Comparison of ENCODE assay signal across 16 cellular contexts in genomic region chr16:12583237-12583897, GRCh38.
A peak's percentile ranks its signal among the peaks of the same experiment; 100 is the strongest.
DNase-seq lines count a peak whose midpoint lies in the region; ATAC-seq and TF ChIP-seq lines count a peak whose summit lies in the region.
"Had no signal": no experiment of that assay in that cellular context is flagged by ENCODE, and none has a peak within 500 bp of the region (broad histone marks: within the 10 kb centered on the region; RNA-seq: fewer than 3 reads in every experiment).

No MANE protein-coding gene starts in this region.

- ATAC-seq in left lobe of liver = no peak
- ATAC-seq in stimulated activated effector memory CD8-positive, alpha-beta T cell treated with anti-CD3 and anti-CD28 coated beads, Interleukin-12 subunit alpha, Interleukin-12 subunit beta, amount 100 ng/mL, for 72 hours = no peak
- no peak for ATAC-seq in CD8-positive, alpha-beta T cell

- H3K27me3 ChIP-seq in suprapubic skin = no peaks in the 10 kb centered on the region
- no peaks in the 10 kb centered on the region for H3K27me3 ChIP-seq in CD8-positive, alpha-beta T cell (ENCODE audit: insufficient read depth, low read length)

- CTCF ChIA-PET in CD8-positive, alpha-beta T cell (lab: Charles Lee) = interaction anchor here (1.3 kb wide), 1 partner anchor 10 kb away, joined by 4 read pairs; no protein-coding TSS in a partner anchor

- no peak for TF ChIP-seq EP300 in suprapubic skin (IDR thresholded peaks at IDR 0.05)

- H3K4me1 Mint-ChIP-seq in stimulated activated effector memory CD8-positive, alpha-beta T cell treated with anti-CD3 and anti-CD28 coated beads, Interleukin-12 subunit alpha, Interleukin-12 subunit beta, amount 100 ng/mL, for 72 hours = no peaks in the 10 kb centered on the region
- no peaks in the 10 kb centered on the region for H3K4me1 Mint-ChIP-seq in CD8-positive, alpha-beta T cell (ENCODE audit: low read depth)

- H3K27me3 Mint-ChIP-seq in CD8-positive, alpha-beta T cell (ENCODE audit: low read depth) = peaks cover 10% of the 10 kb centered on the region
- H3K27me3 Mint-ChIP-seq: CD4-positive, alpha-beta T cell had no signal

- no peak overlapping the region for H3K27ac Mint-ChIP-seq in stimulated activated effector memory CD8-positive, alpha-beta T cell treated with anti-CD3 and anti-CD28 coated beads, Interleukin-12 subunit alpha, Interleukin-12 subunit beta, amount 100 ng/mL, for 72 hours
- H3K27ac Mint-ChIP-seq in CD8-positive, alpha-beta T cell = no peak overlapping the region
- H3K27ac Mint-ChIP-seq: B cell; CD4-positive, alpha-beta T cell; H9 had no signal

- 84% methylated on average over 5 of the region's 5 CpGs for WGBS in suprapubic skin

- intact Hi-C loops in posterior vena cava (cut with DNase I) = no loop called here
- intact Hi-C loops in CD8-positive, alpha-beta T cell (cut with DNase I, micrococcal nuclease) = no loop called here

- H3K36me3 Mint-ChIP-seq in stimulated activated effector memory CD8-positive, alpha-beta T cell treated with anti-CD3 and anti-CD28 coated beads, Interleukin-12 subunit alpha, Interleukin-12 subunit beta, amount 100 ng/mL, for 72 hours = no peaks in the 10 kb centered on the region
- H3K36me3 Mint-ChIP-seq in CD8-positive, alpha-beta T cell = no peaks in the 10 kb centered on the region

- no peak for TF ChIP-seq POLR2A in suprapubic skin (IDR thresholded peaks at IDR 0.05)

- no peaks in the 10 kb centered on the region for H3K9me3 ChIP-seq in suprapubic skin
- H3K9me3 ChIP-seq in CD8-positive, alpha-beta T cell (ENCODE audit: low read length) = no peaks in the 10 kb centered on the region

- H3K4me3 ChIP-seq in suprapubic skin = no peak overlapping the region
- no peak overlapping the region for H3K4me3 ChIP-seq in CD8-positive, alpha-beta T cell (ENCODE audit: low read depth, low read length)

- no peak overlapping the region for H3K4me3 Mint-ChIP-seq in stimulated activated effector memory CD8-positive, alpha-beta T cell treated with anti-CD3 and anti-CD28 coated beads, Interleukin-12 subunit alpha, Interleukin-12 subunit beta, amount 100 ng/mL, for 72 hours
- H3K4me3 Mint-ChIP-seq in CD8-positive, alpha-beta T cell = no peak overlapping the region
- H3K4me3 Mint-ChIP-seq: B cell; CD4-positive, alpha-beta T cell; H9 had no signal

- POLR2A ChIA-PET in CD8-positive, alpha-beta T cell (lab: Charles Lee) = no interaction called here

- no peaks in the 10 kb centered on the region for H3K9me3 Mint-ChIP-seq in stimulated activated effector memory CD8-positive, alpha-beta T cell treated with anti-CD3 and anti-CD28 coated beads, Interleukin-12 subunit alpha, Interleukin-12 subunit beta, amount 100 ng/mL, for 72 hours
- H3K9me3 Mint-ChIP-seq in CD8-positive, alpha-beta T cell = no peaks in the 10 kb centered on the region
- H3K9me3 Mint-ChIP-seq: CD4-positive, alpha-beta T cell; H9 had no signal

- no peak overlapping the region for H3K27ac ChIP-seq in suprapubic skin
- H3K27ac ChIP-seq in CD8-positive, alpha-beta T cell (ENCODE audit: low read depth, low read length) = no peak overlapping the region

- peak; percentile 31 for DNase-seq in activated effector memory CD4-positive, alpha-beta T cell treated with anti-CD3 and anti-CD28 coated beads, Interleukin-2, amount 50 U/mL, for 16 hours
- no peak for DNase-seq in activated effector memory CD4-positive, alpha-beta T cell treated with Interleukin-2 at 50 U/mL for 16 hours
- DNase-seq in left lobe of liver (ENCODE audit: low spot score) (peak; percentile 21), posterior vena cava (ENCODE audit: low spot score) (peak; percentile 16), suprapubic skin (ENCODE audit: low spot score in 2 of 2) (peak; percentile 9 to 54)
- DNase-seq in stimulated activated effector memory CD8-positive, alpha-beta T cell treated with anti-CD3 and anti-CD28 coated beads, Interleukin-12 subunit alpha, Interleukin-12 subunit beta, amount 100 ng/mL, for 72 hours (ENCODE audit: low spot score in 2 of 2) = no peak
- DNase-seq in NK-92 treated with Interleukin-12 subunit alpha and Interleukin-12 subunit beta, amount 100 ng/mL, for 24 hours (lab: John Stamatoyannopoulos, UW) = no peak
- no peak for DNase-seq in CD8-positive, alpha-beta T cell
- DNase-seq: ACHN; C1 segment of cervical spinal cord; CD4-positive, alpha-beta T cell; DMS79 treated with DMSO at 0.1 percent for 48 hours; EL; GOT3; H9 had no signal

- H3K4me1 ChIP-seq in suprapubic skin = no peaks in the 10 kb centered on the region
- H3K4me1 ChIP-seq in CD8-positive, alpha-beta T cell (ENCODE audit: insufficient read depth, low read length) = no peaks in the 10 kb centered on the region

- TF ChIP-seq CTCF in suprapubic skin (IDR thresholded peaks at IDR 0.05) = no peak
- no peak for TF ChIP-seq CTCF in CD8-positive, alpha-beta T cell (IDR thresholded peaks at IDR 0.05)

- no peaks in the 10 kb centered on the region for H3K36me3 ChIP-seq in suprapubic skin
- H3K36me3 ChIP-seq in CD8-positive, alpha-beta T cell (ENCODE audit: insufficient read depth, low read length) = no peaks in the 10 kb centered on the region

Comparison
In these comparisons a context has a peak if more than half of its experiments do, and no peak if none do; other contexts are left out.
1. DNase-seq: peak in activated effector memory CD4-positive, alpha-beta T cell treated with anti-CD3 and anti-CD28 coated beads, Interleukin-2, amount 50 U/mL, for 16 hours (single experiment), left lobe of liver (single experiment), posterior vena cava (single experiment) and suprapubic skin (2 of 2); none in activated effector memory CD4-positive, alpha-beta T cell treated with Interleukin-2 at 50 U/mL for 16 hours (single experiment), stimulated activated effector memory CD8-positive, alpha-beta T cell treated with anti-CD3 and anti-CD28 coated beads, Interleukin-12 subunit alpha, Interleukin-12 subunit beta, amount 100 ng/mL, for 72 hours (0 of 2), NK-92 treated with Interleukin-12 subunit alpha and Interleukin-12 subunit beta, amount 100 ng/mL, for 24 hours (single experiment) and CD8-positive, alpha-beta T cell (0 of 7).